Comparison of ENCODE assay signal across 23 cellular contexts in the genomic region with DNA sequence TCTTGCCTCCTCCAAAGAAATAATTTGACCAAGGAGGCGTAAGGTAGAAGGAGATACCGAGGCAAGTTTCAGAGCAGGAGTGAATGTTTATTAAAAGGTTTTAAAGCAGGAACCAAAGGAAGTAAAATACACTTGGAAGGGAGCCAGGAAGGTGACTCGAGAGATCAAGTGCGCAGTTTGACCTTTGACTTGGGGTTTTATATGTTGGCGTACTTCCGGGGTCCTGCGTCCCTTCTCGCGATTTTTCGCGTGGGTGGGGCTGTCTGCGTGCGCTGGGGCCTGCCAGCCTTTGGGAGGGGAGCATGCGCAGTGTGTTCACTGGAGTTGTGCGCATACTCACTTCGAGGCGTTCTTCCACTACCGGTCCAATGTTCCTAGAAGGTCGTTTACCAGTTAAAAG.
"Had no signal": no experiment of that assay in that cellular context is flagged by ENCODE, and none has a peak within 500 bp of the region (broad histone marks: within the 10 kb centered on the region; RNA-seq: fewer than 3 reads in every experiment).

No MANE protein-coding gene starts in this region.

- ATAC-seq: activated CD8-positive, alpha-beta T cell treated with anti-CD3 and anti-CD28 coated beads for 36 hours; activated T-cell treated with anti-CD3 and anti-CD28 coated beads, Interleukin-2, amount 50 U/mL, for 72 hours; T-helper 17 cell had no signal

- H3K27me3 ChIP-seq: adrenal gland had no signal

- DNase-seq: activated CD4-positive, CD25-positive, alpha-beta regulatory T cell; activated CD8-positive, alpha-beta memory T cell treated with anti-CD3 and anti-CD28 coated beads, Interleukin-2, amount 50 U/mL, for 4 hours; activated CD8-positive, alpha-beta T cell treated with anti-CD3 and anti-CD28 coated beads for 36 hours; activated gamma-delta T cell treated with Interleukin-2 at 50 U/mL for 16 hours; activated naive CD4-positive, alpha-beta T cell treated with anti-CD3 and anti-CD28 coated beads, Interleukin-2, amount 10 ng/mL, durations not matched to agents 7 days and 5 days; activated naive CD8-positive, alpha-beta T cell treated with anti-CD3 and anti-CD28 coated beads for 36 hours; activated T-cell treated with anti-CD3 and anti-CD28 coated beads, Interleukin-2, amount 50 U/mL, for 72 hours; adrenal gland; anterior cingulate cortex; Kasumi-1; KBM-7; NCI-H1105 treated with DMSO at 0.1 percent for 48 hours; NCI-H1436 treated with DMSO at 0.1 percent for 48 hours; NCI-H187; NCI-H2081; NCI-H446; NCI-H524; SHP77 treated with DMSO at 0.1 percent for 48 hours; T-helper 17 cell; T1000 had no signal

- H3K9me3 ChIP-seq: adrenal gland had no signal

- H3K9me3 Mint-ChIP-seq: activated CD8-positive, alpha-beta T cell treated with anti-CD3 and anti-CD28 coated beads for 36 hours; activated naive CD8-positive, alpha-beta T cell treated with anti-CD3 and anti-CD28 coated beads for 36 hours had no signal

- H3K27ac Mint-ChIP-seq: activated CD8-positive, alpha-beta T cell treated with anti-CD3 and anti-CD28 coated beads for 36 hours; activated naive CD4-positive, alpha-beta T cell treated with anti-CD3 and anti-CD28 coated beads, Interleukin-2, amount 10 ng/mL, durations not matched to agents 7 days and 5 days; activated naive CD8-positive, alpha-beta T cell treated with anti-CD3 and anti-CD28 coated beads for 36 hours; activated T-cell treated with anti-CD3 and anti-CD28 coated beads, Interleukin-2, amount 50 U/mL, for 72 hours; activated T-helper 2 cell treated with anti-CD3 and anti-CD28 coated beads, Interferon-gamma antibody, Interleukin-2, Interleukin-4, amounts not matched to agents 10 μg/mL and 5 μg/mL and 100 μg/mL, durations not matched to agents 14 hours and 24 hours and 36 hours; T-helper 17 cell had no signal

- FAIRE-seq: RCC 7860 had no signal

- H3K36me3 ChIP-seq: adrenal gland had no signal

- H3K4me3 ChIP-seq: adrenal gland had no signal

- H3K27ac ChIP-seq: adrenal gland, VCaP had no signal

- H3K4me1 ChIP-seq: adrenal gland had no signal

- H3K36me3 Mint-ChIP-seq: activated naive CD4-positive, alpha-beta T cell treated with anti-CD3 and anti-CD28 coated beads, Interleukin-2, amount 10 ng/mL, durations not matched to agents 7 days and 5 days; activated naive CD8-positive, alpha-beta T cell treated with anti-CD3 and anti-CD28 coated beads for 36 hours had no signal

- H3K4me3 Mint-ChIP-seq: activated CD8-positive, alpha-beta T cell treated with anti-CD3 and anti-CD28 coated beads for 36 hours; activated naive CD4-positive, alpha-beta T cell treated with anti-CD3 and anti-CD28 coated beads, Interleukin-2, amount 10 ng/mL, durations not matched to agents 7 days and 5 days; activated naive CD8-positive, alpha-beta T cell treated with anti-CD3 and anti-CD28 coated beads for 36 hours; activated T-cell treated with anti-CD3 and anti-CD28 coated beads, Interleukin-2, amount 50 U/mL, for 72 hours; T-helper 17 cell had no signal

- H3K4me1 Mint-ChIP-seq: activated naive CD4-positive, alpha-beta T cell treated with anti-CD3 and anti-CD28 coated beads, Interleukin-2, amount 10 ng/mL, durations not matched to agents 7 days and 5 days; activated naive CD8-positive, alpha-beta T cell treated with anti-CD3 and anti-CD28 coated beads for 36 hours; T-helper 17 cell had no signal

- H3K27me3 Mint-ChIP-seq: activated CD8-positive, alpha-beta T cell treated with anti-CD3 and anti-CD28 coated beads for 36 hours; activated naive CD4-positive, alpha-beta T cell treated with anti-CD3 and anti-CD28 coated beads, Interleukin-2, amount 10 ng/mL, durations not matched to agents 7 days and 5 days; T-helper 17 cell had no signal
